8 cellular contexts compared by ENCODE assay signal in genomic region chr3:48561045-48561736, GRCh38. TPM values are rescaled to one million over a fixed set of nuclear protein-coding genes. Genes with fewer than 3 reads are reported as not detected.
A peak's percentile ranks its signal among the peaks of the same experiment; 100 is the strongest.
DNase-seq lines count a peak whose midpoint lies in the region; ATAC-seq, FAIRE-seq and TF ChIP-seq lines count a peak whose summit lies in the region.

No MANE protein-coding gene starts in this region.

- no peak for FAIRE-seq in GM12878 (lab: Jason Lieb, UNC)

- H3K4me2 ChIP-seq in BLaER1 treated with 17β-estradiol and CSF1 and Interleukin-3, amounts not matched to agents 10 nM and 100 nM = peak overlapping the region; percentile 87 to 99 (median 97)
- peak overlapping the region; percentile 52 for H3K4me2 ChIP-seq in GM12878 (ENCODE audit: control insufficient read depth, insufficient read depth)

- POLR2A ChIA-PET in GM12878 (lab: Charles Lee) = interaction anchor here (0.7 to 7.1 kb wide), 2 partner anchors 92 to 427 kb away, joined by 3 to 91 read pairs; a partner anchor contains a TSS

- TF ChIP-seq CTCF in GM12878 (IDR thresholded peaks at IDR 0.05 in 2 of 3, conservative IDR thresholded peaks at IDR 0.05 in 1 of 3; ENCODE audit: control insufficient read depth in 2 of 3, extremely low read depth in 1 of 3, insufficient read depth in 1 of 3, low read depth in 3 of 3, low read length in 3 of 3) = 0 out of 6 replicates have a peak, but pooled peaks of 1 of the 3 experiments have one; percentile 9
- TF ChIP-seq CTCF in kidney epithelial cell (IDR thresholded peaks at IDR 0.05; ENCODE audit: insufficient read depth, low read length, poor library complexity, severe bottlenecking) = peak; percentile 40
- peak in 1 of 6 experiments; percentile 23 for TF ChIP-seq CTCF in thyroid gland (IDR thresholded peaks at IDR 0.05)

- 26% methylated on average over 21 of the region's 21 CpGs for WGBS in GM12878 (ENCODE audit: insufficient coverage, insufficient replicate concordance, low lambda C conversion rate, missing lambda C conversion rate)
- 38 to 55% methylated on average over 8 to 19 of the region's 21 CpGs for WGBS in thyroid gland, 2 donors

- no peaks in the 10 kb centered on the region for H3K9me3 ChIP-seq in BLaER1 treated with 17β-estradiol and CSF1 and Interleukin-3, amounts not matched to agents 10 nM and 100 nM (replicated peaks in 1 of 11)
- no peaks in the 10 kb centered on the region for H3K9me3 ChIP-seq in GM12878 (replicated peaks; ENCODE audit: control insufficient read depth, insufficient read depth, low read length)
- H3K9me3 ChIP-seq in thyroid gland = no peaks in the 10 kb centered on the region

- H3K9ac ChIP-seq in BLaER1 treated with 17β-estradiol and CSF1 and Interleukin-3, amounts not matched to agents 10 nM and 100 nM = peak overlapping the region; percentile 30 to 79 (median 67); a peak in 21 of 22 replicates
- no peak overlapping the region for H3K9ac ChIP-seq in GM12878 (ENCODE audit: control insufficient read depth, insufficient read depth, low read length)

- H3K36me3 ChIP-seq in BLaER1 treated with 17β-estradiol and CSF1 and Interleukin-3, amounts not matched to agents 10 nM and 100 nM = no peaks in the 10 kb centered on the region
- H3K36me3 ChIP-seq in GM12878 (ENCODE audit: control insufficient read depth in 2 of 2, insufficient read depth in 2 of 2, low read length in 1 of 2) (no peaks in the 10 kb centered on the region), kidney epithelial cell (ENCODE audit: control insufficient read depth, insufficient read depth, low read length) (peaks cover 8% of the 10 kb centered on the region), thyroid gland (no peaks in the 10 kb centered on the region)

- peaks cover 3% of the 10 kb centered on the region for H3K79me2 ChIP-seq in GM12878 (ENCODE audit: control insufficient read depth, insufficient read depth, low read length)

- intact Hi-C loops in GM12878 (cut with micrococcal nuclease; ENCODE audit: unreplicated experiment) (no loop called here), thyroid gland (cut with DNase I) (no loop called here)

- TF ChIP-seq POLR2A in GM12878 (IDR thresholded peaks at IDR 0.05; ENCODE audit: low read depth, low read length) (no peak), thyroid gland (IDR thresholded peaks at IDR 0.05) (no peak)

- H2AFZ ChIP-seq in GM12878 (ENCODE audit: control insufficient read depth, low read depth, low read length) = no peak overlapping the region; the same call in 1 of the 2 replicates

- DNase-seq in M059J (ENCODE audit: low read depth) (peak; percentile 86), GM12878 (ENCODE audit: low read depth, low spot score) (no peak), kidney epithelial cell (ENCODE audit: low read depth) (no peak), thyroid gland (peak; percentile 54 to 66), LoVo (ENCODE audit: low spot score) (no peak), inferior parietal cortex (ENCODE audit: extremely low spot score) (no peak)

- H3K4me1 ChIP-seq in BLaER1 treated with 17β-estradiol and CSF1 and Interleukin-3, amounts not matched to agents 10 nM and 100 nM = peaks cover 87 to 95% (median 93%) of the 10 kb centered on the region in 10 experiments
- H3K4me1 ChIP-seq in GM12878 (ENCODE audit: control insufficient read depth, insufficient read depth, low read length) = peaks cover 36% of the 10 kb centered on the region
- peaks cover 22 to 28% of the 10 kb centered on the region in 2 donors for H3K4me1 ChIP-seq in thyroid gland

- H4K20me1 ChIP-seq in BLaER1 treated with 17β-estradiol and CSF1 and Interleukin-3, amounts not matched to agents 10 nM and 100 nM = no peaks in the 10 kb centered on the region
- H4K20me1 ChIP-seq in GM12878 (ENCODE audit: control insufficient read depth, insufficient read depth) = no peaks in the 10 kb centered on the region

- peak overlapping the region; percentile 35 to 65 (median 52) for H3K4me3 ChIP-seq in BLaER1 treated with 17β-estradiol and CSF1 and Interleukin-3, amounts not matched to agents 10 nM and 100 nM
- H3K4me3 ChIP-seq in GM12878 (peak overlapping the region; percentile 54; the same call in 1 of the 2 replicates), kidney epithelial cell (ENCODE audit: low read depth, low read length) (no peak overlapping the region), thyroid gland (replicated peaks in 1 of 3) (no peak overlapping the region)

- RAD21 ChIA-PET in GM12878 (lab: Charles Lee; ENCODE audit: unreplicated experiment) = interaction anchor here (1.1 to 6.8 kb wide), 4 partner anchors 74 to 125 kb away, joined by 3 to 32 read pairs (median 10); partner anchors contain the start of gene SLC26A6

- peak overlapping the region; percentile 24 to 94 (median 84); a peak in 21 of 22 replicates for H3K27ac ChIP-seq in BLaER1 treated with 17β-estradiol and CSF1 and Interleukin-3, amounts not matched to agents 10 nM and 100 nM
- H3K27ac ChIP-seq in GM12878 (ENCODE audit: control insufficient read depth, insufficient read depth) = no peak overlapping the region
- no peak overlapping the region for H3K27ac ChIP-seq in thyroid gland

- no peak for ATAC-seq in GM12878
- no peak for ATAC-seq in HG02759 (IDR thresholded peaks at IDR 0.05; ENCODE audit: unreplicated experiment)

- no peaks in the 10 kb centered on the region for H3K27me3 ChIP-seq in BLaER1 treated with 17β-estradiol and CSF1 and Interleukin-3, amounts not matched to agents 10 nM and 100 nM
- H3K27me3 ChIP-seq in GM12878 (replicated peaks in 1 of 2; ENCODE audit: control insufficient read depth in 2 of 2, insufficient read depth in 2 of 2, low read length in 1 of 2) (no peaks in the 10 kb centered on the region), kidney epithelial cell (ENCODE audit: control insufficient read depth, insufficient read depth, low read length) (no peaks in the 10 kb centered on the region), thyroid gland (no peaks in the 10 kb centered on the region)

- TF ChIP-seq RAD21 in GM12878 (IDR thresholded peaks at IDR 0.05; ENCODE audit: insufficient read depth, low read depth, low read length) = no peak

- SMC1A ChIA-PET in GM12878 (lab: Charles Lee; ENCODE audit: uncharacterized antibody, unreplicated experiment) = interaction anchor here (1.6 to 4.9 kb wide), 2 partner anchors 91 to 125 kb away, joined by 3 to 28 read pairs; no protein-coding TSS in a partner anchor

- CTCF ChIA-PET in GM12878 (lab: Yijun Ruan, JAX) = interaction anchor here (0.6 to 16.3 kb wide), 6 partner anchors 12 to 160 kb away, joined by 3 to 239 read pairs (median 20); partner anchors contain the start of genes CCDC51, NCKIPSD, SLC26A6 and TMA7

- TF ChIP-seq EP300 in GM12878 (IDR thresholded peaks at IDR 0.05; ENCODE audit: borderline replicate concordance in 1 of 2, control insufficient read depth in 1 of 2, low read depth in 2 of 2, low read length in 2 of 2) = no peak

- no TSS peak for BruUV-seq in GM12878 (replicated peaks; lab: Mats Ljungman, UMichigan)

- in situ Hi-C loops in GM12878 (cut with MboI) = no loop called here

RNA-seq across cellular contexts. Expression of gene UCN2, which starts 2.4 kb away (rescaled TPM):
- 0.17 and 2.7 TPM in 2 replicates for total RNA-seq in M059J (2014; rRNA removed; shearing (Covaris generic))
- total RNA-seq in GM12878 (2013; cell fraction: nucleolus; rRNA removed) = 0.44 and 0.66 TPM in 2 replicates
- total RNA-seq in GM12878 (2014; rRNA removed) = not detected in 2 replicates
- not detected in 2 replicates for total RNA-seq in GM12878 (2014; rRNA removed; fragmentation: Illumina TruSeq; extraction: Trizol)
- not detected in 2 replicates for total RNA-seq in GM12878 (2021)
- polyA plus RNA-seq in GM12878 (2011; ENCODE audit: low read depth) = not detected
- not detected in 2 replicates for polyA plus RNA-seq in GM12878 (2011; rRNA removed)
- polyA plus RNA-seq in GM12878 (2011; cell fraction: cytosol; rRNA removed) = not detected in 2 replicates
- polyA plus RNA-seq in GM12878 (2011; cell fraction: nucleus; rRNA removed) = 0.18 and 0.39 TPM in 2 replicates
- 0.10 TPM in 1 of 2 replicates, not detected in the other for polyA plus RNA-seq in GM12878 (2012)
- polyA plus RNA-seq in GM12878 (2014; fragmentation: Illumina TruSeq; extraction: Trizol) = not detected in 2 replicates
- polyA plus RNA-seq in GM12878 (2014; fragmentation: Nextera tagmentation; extraction: Ambion mirVana) = not detected
- polyA plus RNA-seq in GM12878 (2014; rRNA removed) = 0.05 TPM in 1 of 2 replicates, not detected in the other
- polyA plus RNA-seq in GM12878 (2016; fragmentation: Nextera tagmentation; extraction: Ambion mirVana) = not detected
- not detected in 2 replicates for polyA minus RNA-seq in GM12878 (2011; rRNA and poly(A)+ RNA removed)
- not detected in 2 replicates for polyA minus RNA-seq in GM12878 (2011; cell fraction: cytosol; rRNA and poly(A)+ RNA removed)
- 0.29 TPM in 1 of 2 replicates, not detected in the other for polyA minus RNA-seq in GM12878 (2011; cell fraction: nucleus; rRNA and poly(A)+ RNA removed)
- 26.1 and 39.1 TPM in 2 replicates for total RNA-seq in kidney epithelial cell
- total RNA-seq in thyroid gland = not detected

RNA-seq across cellular contexts. Expression of gene PFKFB4, which starts 4.6 kb away (rescaled TPM):
- total RNA-seq in M059J (2014; rRNA removed; shearing (Covaris generic)) = 19.5 and 31.0 TPM in 2 replicates
- total RNA-seq in GM12878 (2013; cell fraction: nucleolus; rRNA removed) = 303 and 312 TPM in 2 replicates
- total RNA-seq in GM12878 (2014; rRNA removed) (8.6 and 10.1 TPM in 2 replicates), GM12878 (2014; rRNA removed; fragmentation: Illumina TruSeq; extraction: Trizol) (5.6 and 6.9 TPM in 2 replicates), GM12878 (2021) (8.0 and 9.8 TPM in 2 replicates), kidney epithelial cell (22.4 and 24.1 TPM in 2 replicates), thyroid gland (1 to 10 TPM; 2.3 to 4.9 (median 3.2) TPM)
- polyA plus RNA-seq in GM12878 (2011; ENCODE audit: low read depth) = 39.9 TPM
- polyA plus RNA-seq in GM12878 (2011; rRNA removed) (69.6 and 89.1 TPM in 2 replicates), GM12878 (2014; fragmentation: Illumina TruSeq; extraction: Trizol) (4.9 and 9.3 TPM in 2 replicates), GM12878 (2014; fragmentation: Nextera tagmentation; extraction: Ambion mirVana) (under 1 TPM; 0.37 to 0.53 TPM), GM12878 (2014; rRNA removed) (5.3 and 6.3 TPM in 2 replicates), GM12878 (2016; fragmentation: Nextera tagmentation; extraction: Ambion mirVana) (1 to 10 TPM; 1.2 to 2.3 TPM)
- polyA plus RNA-seq in GM12878 (2011; cell fraction: cytosol; rRNA removed) = 105 and 120 TPM in 2 replicates
- 156 and 252 TPM in 2 replicates for polyA plus RNA-seq in GM12878 (2011; cell fraction: nucleus; rRNA removed)
- polyA plus RNA-seq in GM12878 (2012) = 61.7 and 92.2 TPM in 2 replicates
- 83.8 and 138 TPM in 2 replicates for polyA minus RNA-seq in GM12878 (2011; rRNA and poly(A)+ RNA removed)
- polyA minus RNA-seq in GM12878 (2011; cell fraction: cytosol; rRNA and poly(A)+ RNA removed) = 29.0 and 30.8 TPM in 2 replicates
- 57.4 and 57.9 TPM in 2 replicates for polyA minus RNA-seq in GM12878 (2011; cell fraction: nucleus; rRNA and poly(A)+ RNA removed)

RNA-seq across cellular contexts. Expression of gene COL7A1, which starts 33.9 kb away (rescaled TPM):
- total RNA-seq in M059J (2014; rRNA removed; shearing (Covaris generic)) = 17.0 and 33.1 TPM in 2 replicates
- total RNA-seq in GM12878 (2013; cell fraction: nucleolus; rRNA removed) = 11.1 and 12.5 TPM in 2 replicates
- total RNA-seq in GM12878 (2014; rRNA removed) (0.11 and 0.23 TPM in 2 replicates), GM12878 (2014; rRNA removed; fragmentation: Illumina TruSeq; extraction: Trizol) (0.28 and 0.31 TPM in 2 replicates), GM12878 (2021) (0.64 and 1.9 TPM in 2 replicates), kidney epithelial cell (337 and 348 TPM in 2 replicates), thyroid gland (1 to 10 TPM in 1 of 4 donors, under 1 TPM in 3; 0.34 to 1.0 (median 0.80) TPM)
- polyA plus RNA-seq in GM12878 (2011; ENCODE audit: low read depth) = 1.5 TPM
- polyA plus RNA-seq in GM12878 (2011; rRNA removed) (0.32 and 1.4 TPM in 2 replicates), GM12878 (2014; fragmentation: Illumina TruSeq; extraction: Trizol) (0.24 TPM in 1 of 2 replicates, not detected in the other), GM12878 (2014; fragmentation: Nextera tagmentation; extraction: Ambion mirVana) (under 1 TPM in 1 of 2 experiments, not detected in 1; 0.24 TPM), GM12878 (2014; rRNA removed) (1.0 and 1.3 TPM in 2 replicates), GM12878 (2016; fragmentation: Nextera tagmentation; extraction: Ambion mirVana) (under 1 TPM; 0.01 to 0.29 TPM)
- 0.70 and 1.2 TPM in 2 replicates for polyA plus RNA-seq in GM12878 (2011; cell fraction: cytosol; rRNA removed)
- 29.9 and 33.4 TPM in 2 replicates for polyA plus RNA-seq in GM12878 (2011; cell fraction: nucleus; rRNA removed)
- 5.4 and 6.8 TPM in 2 replicates for polyA plus RNA-seq in GM12878 (2012)
- 0.41 and 0.44 TPM in 2 replicates for polyA minus RNA-seq in GM12878 (2011; rRNA and poly(A)+ RNA removed)
- 0.67 and 1.5 TPM in 2 replicates for polyA minus RNA-seq in GM12878 (2011; cell fraction: cytosol; rRNA and poly(A)+ RNA removed)
- polyA minus RNA-seq in GM12878 (2011; cell fraction: nucleus; rRNA and poly(A)+ RNA removed) = 2.4 and 3.3 TPM in 2 replicates

RNA-seq across cellular contexts. Expression of gene UQCRC1, which starts 48.3 kb away (rescaled TPM):
- 147 and 314 TPM in 2 replicates for total RNA-seq in M059J (2014; rRNA removed; shearing (Covaris generic))
- 116 and 131 TPM in 2 replicates for total RNA-seq in GM12878 (2013; cell fraction: nucleolus; rRNA removed)
- total RNA-seq in GM12878 (2014; rRNA removed) (220 and 233 TPM in 2 replicates), GM12878 (2014; rRNA removed; fragmentation: Illumina TruSeq; extraction: Trizol) (210 and 214 TPM in 2 replicates), GM12878 (2021) (254 and 259 TPM in 2 replicates), kidney epithelial cell (413 and 435 TPM in 2 replicates), thyroid gland (100 to 1,000 TPM; 223 to 439 (median 295) TPM)
- polyA plus RNA-seq in GM12878 (2011; ENCODE audit: low read depth) = 161 TPM
- polyA plus RNA-seq in GM12878 (2011; rRNA removed) (274 and 426 TPM in 2 replicates), GM12878 (2014; fragmentation: Illumina TruSeq; extraction: Trizol) (161 and 223 TPM in 2 replicates), GM12878 (2014; fragmentation: Nextera tagmentation; extraction: Ambion mirVana) (100 to 1,000 TPM; 116 to 188 TPM), GM12878 (2014; rRNA removed) (197 and 221 TPM in 2 replicates), GM12878 (2016; fragmentation: Nextera tagmentation; extraction: Ambion mirVana) (100 to 1,000 TPM; 374 to 394 TPM)
- 735 and 759 TPM in 2 replicates for polyA plus RNA-seq in GM12878 (2011; cell fraction: cytosol; rRNA removed)
- 689 and 765 TPM in 2 replicates for polyA plus RNA-seq in GM12878 (2011; cell fraction: nucleus; rRNA removed)
- polyA plus RNA-seq in GM12878 (2012) = 161 and 177 TPM in 2 replicates
- 768 and 828 TPM in 2 replicates for polyA minus RNA-seq in GM12878 (2011; rRNA and poly(A)+ RNA removed)
- 156 and 188 TPM in 2 replicates for polyA minus RNA-seq in GM12878 (2011; cell fraction: cytosol; rRNA and poly(A)+ RNA removed)
- polyA minus RNA-seq in GM12878 (2011; cell fraction: nucleus; rRNA and poly(A)+ RNA removed) = 135 and 197 TPM in 2 replicates

RNA-seq across cellular contexts. Expression of gene SHISA5, which starts 57.2 kb away (rescaled TPM):
- total RNA-seq in M059J (2014; rRNA removed; shearing (Covaris generic)) = 282 and 311 TPM in 2 replicates
- 45.3 and 46.8 TPM in 2 replicates for total RNA-seq in GM12878 (2013; cell fraction: nucleolus; rRNA removed)
- total RNA-seq in GM12878 (2014; rRNA removed) (86.6 and 87.9 TPM in 2 replicates), GM12878 (2014; rRNA removed; fragmentation: Illumina TruSeq; extraction: Trizol) (48.7 and 54.5 TPM in 2 replicates), GM12878 (2021) (86.7 and 94.3 TPM in 2 replicates), kidney epithelial cell (231 and 248 TPM in 2 replicates), thyroid gland (100 to 1,000 TPM in 3 of 4 donors, 10 to 100 TPM in 1; 100.0 to 120 (median 109) TPM)
- 46.0 TPM for polyA plus RNA-seq in GM12878 (2011; ENCODE audit: low read depth)
- polyA plus RNA-seq in GM12878 (2011; rRNA removed) (31.7 and 62.3 TPM in 2 replicates), GM12878 (2014; fragmentation: Illumina TruSeq; extraction: Trizol) (21.8 and 49.5 TPM in 2 replicates), GM12878 (2014; fragmentation: Nextera tagmentation; extraction: Ambion mirVana) (10 to 100 TPM; 17.1 to 18.7 TPM), GM12878 (2014; rRNA removed) (72.3 and 83.0 TPM in 2 replicates), GM12878 (2016; fragmentation: Nextera tagmentation; extraction: Ambion mirVana) (100 to 1,000 TPM; 134 to 148 TPM)
- 112 and 129 TPM in 2 replicates for polyA plus RNA-seq in GM12878 (2011; cell fraction: cytosol; rRNA removed)
- 67.1 and 79.3 TPM in 2 replicates for polyA plus RNA-seq in GM12878 (2011; cell fraction: nucleus; rRNA removed)
- 93.3 and 104 TPM in 2 replicates for polyA plus RNA-seq in GM12878 (2012)
- polyA minus RNA-seq in GM12878 (2011; rRNA and poly(A)+ RNA removed) = 50.4 and 81.4 TPM in 2 replicates
- polyA minus RNA-seq in GM12878 (2011; cell fraction: cytosol; rRNA and poly(A)+ RNA removed) = 42.5 and 42.9 TPM in 2 replicates
- 14.5 and 21.5 TPM in 2 replicates for polyA minus RNA-seq in GM12878 (2011; cell fraction: nucleus; rRNA and poly(A)+ RNA removed)

Comparison
In these comparisons a context has a peak if more than half of its experiments do, and no peak if none do; other contexts are left out.
1. H3K27ac ChIP-seq: peak in BLaER1 treated with 17β-estradiol and CSF1 and Interleukin-3, amounts not matched to agents 10 nM and 100 nM (11 of 11); none in GM12878 (single experiment) and thyroid gland (0 of 3).
2. H3K4me3 ChIP-seq: peak in BLaER1 treated with 17β-estradiol and CSF1 and Interleukin-3, amounts not matched to agents 10 nM and 100 nM (10 of 10) and GM12878 (single experiment); none in kidney epithelial cell (single experiment) and thyroid gland (0 of 3).
3. DNase-seq: peak in M059J (single experiment) and thyroid gland (2 of 2); none in GM12878 (single experiment), kidney epithelial cell (single experiment), LoVo (single experiment) and inferior parietal cortex (single experiment).